23 cellular contexts compared by ENCODE assay signal in the genomic region with DNA sequence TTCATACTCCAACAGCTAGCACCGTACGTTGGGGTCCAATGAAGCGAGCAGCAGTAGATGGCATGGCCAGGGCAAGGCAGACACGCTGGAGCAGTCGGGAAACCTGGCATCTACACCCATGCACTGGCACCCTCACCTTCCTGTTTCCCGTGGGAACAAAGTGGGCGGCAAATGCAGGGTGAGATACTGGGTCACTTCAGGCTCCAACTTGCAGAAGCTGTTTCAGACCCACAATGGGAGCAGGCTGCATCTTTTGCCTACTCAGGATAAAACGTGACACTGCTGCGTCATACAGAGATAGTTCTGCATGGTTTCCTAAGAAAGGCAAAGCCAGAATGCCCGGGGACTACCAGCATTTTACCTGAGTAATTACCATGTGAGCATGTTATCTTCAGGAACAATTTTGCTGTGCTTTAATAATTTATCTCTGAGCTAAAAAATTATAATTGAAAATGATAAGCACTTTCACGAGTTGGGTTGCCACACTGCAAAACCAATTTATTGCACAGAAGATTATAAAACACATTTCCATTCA. TPM values are rescaled to one million over a fixed set of nuclear protein-coding genes. Genes with fewer than 3 reads are reported as not detected.
"Had no signal": no experiment of that assay in that cellular context is flagged by ENCODE, and none has a peak within 500 bp of the region (broad histone marks: within the 10 kb centered on the region; RNA-seq: fewer than 3 reads in every experiment).

No MANE protein-coding gene starts in this region.

- H2AFZ ChIP-seq: neural progenitor cell had no signal

- H3K27ac Mint-ChIP-seq: activated CD4-positive, alpha-beta memory T cell treated with anti-CD3 and anti-CD28 coated beads, Interleukin-2, amount 10 ng/mL, durations not matched to agents 7 days and 5 days; activated naive CD4-positive, alpha-beta T cell treated with anti-CD3 and anti-CD28 coated beads, Interleukin-2, amount 10 ng/mL, durations not matched to agents 7 days and 5 days; activated naive CD8-positive, alpha-beta T cell treated with anti-CD3 and anti-CD28 coated beads, Interleukin-2, amount 50 U/mL, for 24 hours; activated T-cell treated with anti-CD3 and anti-CD28 coated beads, Interleukin-2, amount 50 U/mL, for 24 hours; memory B cell; naive thymus-derived CD4-positive, alpha-beta T cell; neural progenitor cell; stimulated activated memory B cell treated with anti-CD40 and anti-IgM and Interleukin-4, amounts not matched to agents 10 μg/mL and 1 μg/mL and 100 μg/mL, for 72 hours had no signal

- ATAC-seq: activated naive CD8-positive, alpha-beta T cell treated with anti-CD3 and anti-CD28 coated beads, Interleukin-2, amount 50 U/mL, for 24 hours; gastrocnemius medialis; naive thymus-derived CD4-positive, alpha-beta T cell had no signal

- H3K9me3 Mint-ChIP-seq: activated CD4-positive, alpha-beta memory T cell treated with anti-CD3 and anti-CD28 coated beads, Interleukin-2, amount 10 ng/mL, durations not matched to agents 7 days and 5 days; activated naive CD4-positive, alpha-beta T cell treated with anti-CD3 and anti-CD28 coated beads, Interleukin-2, amount 10 ng/mL, durations not matched to agents 7 days and 5 days; activated naive CD8-positive, alpha-beta T cell treated with anti-CD3 and anti-CD28 coated beads, Interleukin-2, amount 50 U/mL, for 24 hours; activated T-cell treated with anti-CD3 and anti-CD28 coated beads, Interleukin-2, amount 50 U/mL, for 24 hours; memory B cell; naive thymus-derived CD4-positive, alpha-beta T cell; neural progenitor cell had no signal

- H3K36me3 Mint-ChIP-seq: activated naive CD4-positive, alpha-beta T cell treated with anti-CD3 and anti-CD28 coated beads, Interleukin-2, amount 10 ng/mL, durations not matched to agents 7 days and 5 days; memory B cell; naive thymus-derived CD4-positive, alpha-beta T cell; neural progenitor cell; stimulated activated memory B cell treated with anti-CD40 and anti-IgM and Interleukin-4, amounts not matched to agents 10 μg/mL and 1 μg/mL and 100 μg/mL, for 72 hours had no signal

- H3K9ac ChIP-seq: neural progenitor cell had no signal

- H3K4me2 ChIP-seq: neural progenitor cell had no signal

- H3K27me3 ChIP-seq: brain microvascular endothelial cell, gastrocnemius medialis, neural progenitor cell, right lobe of liver, spleen had no signal

- H3K4me3 ChIP-seq: gastrocnemius medialis, left ventricle myocardium inferior, neural progenitor cell, right lobe of liver, spleen, thoracic aorta had no signal

- H3K4me1 ChIP-seq: neural progenitor cell, right lobe of liver had no signal

- H3K36me3 ChIP-seq: brain microvascular endothelial cell, gastrocnemius medialis, left ventricle myocardium inferior, neural progenitor cell, right lobe of liver, spleen, thoracic aorta had no signal

- DNase-seq: activated CD4-positive, alpha-beta memory T cell treated with anti-CD3 and anti-CD28 coated beads, Interleukin-2, amount 10 ng/mL, durations not matched to agents 7 days and 5 days; activated CD4-positive, alpha-beta T cell treated with anti-CD3 and anti-CD28 coated beads for 48 hours; activated CD4-positive, CD25-positive, alpha-beta regulatory T cell; activated effector memory CD4-positive, alpha-beta T cell treated with Interleukin-2 at 50 U/mL for 16 hours; activated naive CD4-positive, alpha-beta T cell treated with anti-CD3 and anti-CD28 coated beads, Interleukin-2, amount 10 ng/mL, durations not matched to agents 7 days and 5 days; activated naive CD8-positive, alpha-beta T cell treated with anti-CD3 and anti-CD28 coated beads, Interleukin-2, amount 50 U/mL, for 24 hours; activated T-cell treated with anti-CD3 and anti-CD28 coated beads, Interleukin-2, amount 50 U/mL, for 24 hours; anterior cingulate cortex; brain microvascular endothelial cell; effector CD8-positive, alpha-beta T cell; gastrocnemius medialis; kidney glomerular epithelial cell; left ventricle myocardium inferior; naive thymus-derived CD4-positive, alpha-beta T cell; right lobe of liver; stimulated activated CD4-positive, alpha-beta T cell treated with anti-CD3 and anti-CD28 coated beads, Interleukin-4, amount 100 ng/mL, for 4 hours; T1000 had no signal

- H3K4me3 Mint-ChIP-seq: activated CD4-positive, alpha-beta memory T cell treated with anti-CD3 and anti-CD28 coated beads, Interleukin-2, amount 10 ng/mL, durations not matched to agents 7 days and 5 days; activated naive CD4-positive, alpha-beta T cell treated with anti-CD3 and anti-CD28 coated beads, Interleukin-2, amount 10 ng/mL, durations not matched to agents 7 days and 5 days; activated naive CD8-positive, alpha-beta T cell treated with anti-CD3 and anti-CD28 coated beads, Interleukin-2, amount 50 U/mL, for 24 hours; activated T-cell treated with anti-CD3 and anti-CD28 coated beads, Interleukin-2, amount 50 U/mL, for 24 hours; memory B cell; naive thymus-derived CD4-positive, alpha-beta T cell; neural progenitor cell; stimulated activated memory B cell treated with anti-CD40 and anti-IgM and Interleukin-4, amounts not matched to agents 10 μg/mL and 1 μg/mL and 100 μg/mL, for 72 hours had no signal

- H3K9me3 ChIP-seq: gastrocnemius medialis, left ventricle myocardium inferior, right lobe of liver, spleen, thoracic aorta had no signal

- H3K27me3 Mint-ChIP-seq: activated T-cell treated with anti-CD3 and anti-CD28 coated beads, Interleukin-2, amount 50 U/mL, for 24 hours; stimulated activated memory B cell treated with anti-CD40 and anti-IgM and Interleukin-4, amounts not matched to agents 10 μg/mL and 1 μg/mL and 100 μg/mL, for 72 hours had no signal

- H3K27ac ChIP-seq: brain microvascular endothelial cell, gastrocnemius medialis, left ventricle myocardium inferior, neural progenitor cell, right lobe of liver, spleen, thoracic aorta had no signal

- H3K4me1 Mint-ChIP-seq: activated naive CD4-positive, alpha-beta T cell treated with anti-CD3 and anti-CD28 coated beads, Interleukin-2, amount 10 ng/mL, durations not matched to agents 7 days and 5 days; activated naive CD8-positive, alpha-beta T cell treated with anti-CD3 and anti-CD28 coated beads, Interleukin-2, amount 50 U/mL, for 24 hours; memory B cell; stimulated activated memory B cell treated with anti-CD40 and anti-IgM and Interleukin-4, amounts not matched to agents 10 μg/mL and 1 μg/mL and 100 μg/mL, for 72 hours had no signal

RNA-seq across cellular contexts. Expression of a gene that starts 47.6 kb away (rescaled TPM):
- total RNA-seq: activated CD4-positive, alpha-beta memory T cell treated with anti-CD3 and anti-CD28 coated beads, Interleukin-2, amount 10 ng/mL, durations not matched to agents 7 days and 5 days; T-helper 1 cell treated with Interleukin-12 subunit alpha and Interleukin-12 subunit beta and Interleukin-4 antibody, amounts not matched to agents 30 ng/mL and 1 ng/mL, for 36 hours had no signal
